15 cellular contexts compared by ENCODE assay signal in genomic region chr13:44384778-44385177, GRCh38. TPM values are rescaled to one million over a fixed set of nuclear protein-coding genes. Genes with fewer than 3 reads are reported as not detected.
DNase-seq lines count a peak whose midpoint lies in the region; ATAC-seq and TF ChIP-seq lines count a peak whose summit lies in the region.
"Had no signal": no experiment of that assay in that cellular context is flagged by ENCODE, and none has a peak within 500 bp of the region (broad histone marks: within the 10 kb centered on the region; RNA-seq: fewer than 3 reads in every experiment).

No MANE protein-coding gene starts in this region.

- 94% methylated on average over 1 of the region's 1 CpG for WGBS in right cardiac atrium
- WGBS in right lobe of liver (ENCODE audit: insufficient coverage, low coverage, low lambda C conversion rate, missing lambda C conversion rate), result 65% methylated on average over 1 of the region's 1 CpG

- no peak overlapping the region for H3K4me3 Mint-ChIP-seq in effector memory CD8-positive, alpha-beta T cell
- H3K4me3 Mint-ChIP-seq: CD4-positive, alpha-beta memory T cell; HFFc6 had no signal

- no peaks in the 10 kb centered on the region for H3K9me3 Mint-ChIP-seq in effector memory CD8-positive, alpha-beta T cell
- H3K9me3 Mint-ChIP-seq: CD4-positive, alpha-beta memory T cell; HFFc6 had no signal

- ATAC-seq in right cardiac atrium (no peak), right lobe of liver (peak; percentile 69 to 77 (median 72))
- no peak for ATAC-seq in effector memory CD8-positive, alpha-beta T cell (replicated peaks)

- H3K4me1 Mint-ChIP-seq in effector memory CD8-positive, alpha-beta T cell (ENCODE audit: low read depth in 2 of 2), result no peaks in the 10 kb centered on the region

- H3K36me3 ChIP-seq in right atrium auricular region (peaks cover 10% of the 10 kb centered on the region), right lobe of liver (no peaks in the 10 kb centered on the region), MG63 (no peaks in the 10 kb centered on the region)
- H3K36me3 ChIP-seq: HAP-1 had no signal

- no peaks in the 10 kb centered on the region for H3K27me3 Mint-ChIP-seq in effector memory CD8-positive, alpha-beta T cell

- no peaks in the 10 kb centered on the region for H3K36me3 Mint-ChIP-seq in effector memory CD8-positive, alpha-beta T cell (ENCODE audit: insufficient read depth)
- H3K36me3 Mint-ChIP-seq: CD4-positive, alpha-beta memory T cell had no signal

- H3K27me3 ChIP-seq in right atrium auricular region (no peaks in the 10 kb centered on the region), right cardiac atrium (ENCODE audit: control insufficient read depth, insufficient read depth) (no peaks in the 10 kb centered on the region), dorsolateral prefrontal cortex (no peaks in the 10 kb centered on the region), right lobe of liver (no peaks in the 10 kb centered on the region), MG63 (no peaks in the 10 kb centered on the region)

- TF ChIP-seq CTCF in right atrium auricular region (IDR thresholded peaks at IDR 0.05) (no peak), dorsolateral prefrontal cortex (IDR thresholded peaks at IDR 0.05 in 54 of 56, conservative IDR thresholded peaks at IDR 0.05 in 2 of 56; ENCODE audit: low read depth in 1 of 56, partially characterized antibody in 56 of 56) (no peak), right lobe of liver (IDR thresholded peaks at IDR 0.05) (no peak)

- peak overlapping the region; percentile 26 to 64 for H3K27ac ChIP-seq in right atrium auricular region
- H3K27ac ChIP-seq in right cardiac atrium (ENCODE audit: low read length), result no peak overlapping the region
- peak overlapping the region in 39 of 59 donors; percentile 4 to 89 (median 65) for H3K27ac ChIP-seq in dorsolateral prefrontal cortex
- peak overlapping the region; percentile 25 to 82 (median 38) for H3K27ac ChIP-seq in right lobe of liver

- H3K4me1 ChIP-seq in right atrium auricular region (peaks cover 0 to 40% of the 10 kb centered on the region in 2 donors), right cardiac atrium (ENCODE audit: control insufficient read depth, insufficient read depth, low read length) (peaks cover 2% of the 10 kb centered on the region), right lobe of liver (peaks cover 0 to 29% (median 8%) of the 10 kb centered on the region in 4 donors)

- DNase-seq in right atrium auricular region (ENCODE audit: low spot score) (no peak), right cardiac atrium (no peak), dorsolateral prefrontal cortex (no peak), right lobe of liver (no peak), MG63 (no peak)
- DNase-seq in effector memory CD8-positive, alpha-beta T cell, result no peak
- DNase-seq: C1 segment of cervical spinal cord; CD4-positive, alpha-beta memory T cell; COR-L47; DMS153; DND-41; GOT3; HFFc6 had no signal

- intact Hi-C loops in right cardiac atrium (cut with DNase I), result loop anchor here in 2 of 4 donors (10.0 kb wide), 1 partner anchor 50 kb away; no protein-coding TSS in a partner anchor
- intact Hi-C loops in dorsolateral prefrontal cortex (cut with DNase I), result no loop called here
- intact Hi-C loops in right lobe of liver (cut with DNase I), result no loop called here

- no peaks in the 10 kb centered on the region for H3K9me3 ChIP-seq in right atrium auricular region
- H3K9me3 ChIP-seq in right cardiac atrium (ENCODE audit: control insufficient read depth, low read length), result no peaks in the 10 kb centered on the region
- H3K9me3 ChIP-seq in right lobe of liver, result no peaks in the 10 kb centered on the region
- H3K9me3 ChIP-seq in MG63, result no peaks in the 10 kb centered on the region
- H3K9me3 ChIP-seq: HAP-1 had no signal

- no peak overlapping the region for H3K4me3 ChIP-seq in right atrium auricular region
- no peak overlapping the region for H3K4me3 ChIP-seq in right cardiac atrium (ENCODE audit: low read length)
- no peak overlapping the region for H3K4me3 ChIP-seq in dorsolateral prefrontal cortex
- H3K4me3 ChIP-seq in right lobe of liver, result peak overlapping the region in 1 of 3 donors; percentile 4
- no peak overlapping the region for H3K4me3 ChIP-seq in MG63
- H3K4me3 ChIP-seq: HAP-1 had no signal

- no peak overlapping the region for H3K27ac Mint-ChIP-seq in effector memory CD8-positive, alpha-beta T cell
- H3K27ac Mint-ChIP-seq: CD4-positive, alpha-beta memory T cell; HFFc6 had no signal

- TF ChIP-seq POLR2A in right lobe of liver (IDR thresholded peaks at IDR 0.05), result no peak

RNA-seq across cellular contexts. Expression of gene SERP2, which starts 11.2 kb away (rescaled TPM):
- total RNA-seq in right atrium auricular region, result 10 to 100 TPM; 15.4 to 17.7 TPM
- total RNA-seq in right cardiac atrium, result 10 to 100 TPM; 19.4 to 28.2 (median 23.1) TPM
- 36.2 TPM for polyA plus RNA-seq in right cardiac atrium
- total RNA-seq in dorsolateral prefrontal cortex, result 10 to 100 TPM; 37.0 to 96.0 (median 70.9) TPM
- 1 to 10 TPM; 2.1 to 9.0 (median 2.8) TPM for total RNA-seq in right lobe of liver
- total RNA-seq in MG63 (2014; rRNA removed; shearing (Covaris generic); ENCODE audit: low replicate concordance), result not detected in 2 replicates
- total RNA-seq: A172; CD4-positive, alpha-beta memory T cell had no signal
- polyA plus RNA-seq: CD4-positive, alpha-beta memory T cell had no signal

Comparison
In these comparisons a context has a peak if more than half of its experiments do, and no peak if none do; other contexts are left out.
1. ATAC-seq: peak in right lobe of liver (4 of 4); none in right cardiac atrium (0 of 2) and effector memory CD8-positive, alpha-beta T cell (single experiment).